In genomic region chr12:54287316-54288157, GRCh38 we compare ENCODE assay signal across 1 cellular context.
TF ChIP-seq lines count a peak whose summit lies in the region.

No MANE protein-coding gene starts in this region.

TF ChIP-seq in K562, 482 proteins besides CTCF, POLR2A, EP300 and RAD21 (continued from another document and continues in another):
- 0 out of 2 replicates have a peak, but pooled peaks have one; percentile 11 for TF ChIP-seq DEAF1 (CRISPR knock-in tag; IDR thresholded peaks at IDR 0.05)
- TF ChIP-seq CHCHD3 (CRISPR knock-in tag; IDR thresholded peaks at IDR 0.05) = peak; percentile 84; the same call in 1 of the 2 replicates
- TF ChIP-seq, protein P1, sequence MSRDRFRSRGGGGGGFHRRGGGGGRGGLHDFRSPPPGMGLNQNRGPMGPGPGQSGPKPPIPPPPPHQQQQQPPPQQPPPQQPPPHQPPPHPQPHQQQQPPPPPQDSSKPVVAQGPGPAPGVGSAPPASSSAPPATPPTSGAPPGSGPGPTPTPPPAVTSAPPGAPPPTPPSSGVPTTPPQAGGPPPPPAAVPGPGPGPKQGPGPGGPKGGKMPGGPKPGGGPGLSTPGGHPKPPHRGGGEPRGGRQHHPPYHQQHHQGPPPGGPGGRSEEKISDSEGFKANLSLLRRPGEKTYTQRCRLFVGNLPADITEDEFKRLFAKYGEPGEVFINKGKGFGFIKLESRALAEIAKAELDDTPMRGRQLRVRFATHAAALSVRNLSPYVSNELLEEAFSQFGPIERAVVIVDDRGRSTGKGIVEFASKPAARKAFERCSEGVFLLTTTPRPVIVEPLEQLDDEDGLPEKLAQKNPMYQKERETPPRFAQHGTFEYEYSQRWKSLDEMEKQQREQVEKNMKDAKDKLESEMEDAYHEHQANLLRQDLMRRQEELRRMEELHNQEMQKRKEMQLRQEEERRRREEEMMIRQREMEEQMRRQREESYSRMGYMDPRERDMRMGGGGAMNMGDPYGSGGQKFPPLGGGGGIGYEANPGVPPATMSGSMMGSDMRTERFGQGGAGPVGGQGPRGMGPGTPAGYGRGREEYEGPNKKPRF (IDR thresholded peaks at IDR 0.05; ENCODE audit: low read depth, low read length) = no peak
- peak; percentile 80; the same call in 1 of the 2 replicates for TF ChIP-seq POLR2AphosphoS5 (IDR thresholded peaks at IDR 0.05; ENCODE audit: control insufficient read depth, insufficient read depth, low read depth, low read length)
- TF ChIP-seq HDAC2 (IDR thresholded peaks at IDR 0.05) = no peak
- TF ChIP-seq SIX5 (IDR thresholded peaks at IDR 0.05; ENCODE audit: borderline replicate concordance in 1 of 2, insufficient read depth in 1 of 2, low read depth in 1 of 2, low read length in 2 of 2) = no peak
- 0 out of 2 replicates have a peak, but pooled peaks have one; percentile 20 for TF ChIP-seq MBD2 (IDR thresholded peaks at IDR 0.05; ENCODE audit: borderline replicate concordance, low read depth)
- TF ChIP-seq MCM2 (IDR thresholded peaks at IDR 0.05; ENCODE audit: low read depth) = no peak
- peak in 1 of 2 experiments; percentile 63; a peak in 2 of 4 replicates for TF ChIP-seq SIN3A (IDR thresholded peaks at IDR 0.05; ENCODE audit: borderline replicate concordance in 2 of 2, control insufficient read depth in 1 of 2, low read depth in 2 of 2, low read length in 2 of 2)
- peak; percentile 99 for TF ChIP-seq PREB (CRISPR knock-in tag; IDR thresholded peaks at IDR 0.05)
- TF ChIP-seq PURB (CRISPR knock-in tag; IDR thresholded peaks at IDR 0.05; ENCODE audit: low read depth) = no peak
- TF ChIP-seq BRF1 (IDR thresholded peaks at IDR 0.05; ENCODE audit: borderline replicate concordance, extremely low read depth, insufficient read length) = no peak
- TF ChIP-seq, protein P2, sequence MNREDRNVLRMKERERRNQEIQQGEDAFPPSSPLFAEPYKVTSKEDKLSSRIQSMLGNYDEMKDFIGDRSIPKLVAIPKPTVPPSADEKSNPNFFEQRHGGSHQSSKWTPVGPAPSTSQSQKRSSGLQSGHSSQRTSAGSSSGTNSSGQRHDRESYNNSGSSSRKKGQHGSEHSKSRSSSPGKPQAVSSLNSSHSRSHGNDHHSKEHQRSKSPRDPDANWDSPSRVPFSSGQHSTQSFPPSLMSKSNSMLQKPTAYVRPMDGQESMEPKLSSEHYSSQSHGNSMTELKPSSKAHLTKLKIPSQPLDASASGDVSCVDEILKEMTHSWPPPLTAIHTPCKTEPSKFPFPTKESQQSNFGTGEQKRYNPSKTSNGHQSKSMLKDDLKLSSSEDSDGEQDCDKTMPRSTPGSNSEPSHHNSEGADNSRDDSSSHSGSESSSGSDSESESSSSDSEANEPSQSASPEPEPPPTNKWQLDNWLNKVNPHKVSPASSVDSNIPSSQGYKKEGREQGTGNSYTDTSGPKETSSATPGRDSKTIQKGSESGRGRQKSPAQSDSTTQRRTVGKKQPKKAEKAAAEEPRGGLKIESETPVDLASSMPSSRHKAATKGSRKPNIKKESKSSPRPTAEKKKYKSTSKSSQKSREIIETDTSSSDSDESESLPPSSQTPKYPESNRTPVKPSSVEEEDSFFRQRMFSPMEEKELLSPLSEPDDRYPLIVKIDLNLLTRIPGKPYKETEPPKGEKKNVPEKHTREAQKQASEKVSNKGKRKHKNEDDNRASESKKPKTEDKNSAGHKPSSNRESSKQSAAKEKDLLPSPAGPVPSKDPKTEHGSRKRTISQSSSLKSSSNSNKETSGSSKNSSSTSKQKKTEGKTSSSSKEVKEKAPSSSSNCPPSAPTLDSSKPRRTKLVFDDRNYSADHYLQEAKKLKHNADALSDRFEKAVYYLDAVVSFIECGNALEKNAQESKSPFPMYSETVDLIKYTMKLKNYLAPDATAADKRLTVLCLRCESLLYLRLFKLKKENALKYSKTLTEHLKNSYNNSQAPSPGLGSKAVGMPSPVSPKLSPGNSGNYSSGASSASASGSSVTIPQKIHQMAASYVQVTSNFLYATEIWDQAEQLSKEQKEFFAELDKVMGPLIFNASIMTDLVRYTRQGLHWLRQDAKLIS (CRISPR knock-in tag; IDR thresholded peaks at IDR 0.05) = peak; percentile 85
- TF ChIP-seq RFX7 (CRISPR knock-in tag; IDR thresholded peaks at IDR 0.05) = peak; percentile 74
- TF ChIP-seq, protein P3, sequence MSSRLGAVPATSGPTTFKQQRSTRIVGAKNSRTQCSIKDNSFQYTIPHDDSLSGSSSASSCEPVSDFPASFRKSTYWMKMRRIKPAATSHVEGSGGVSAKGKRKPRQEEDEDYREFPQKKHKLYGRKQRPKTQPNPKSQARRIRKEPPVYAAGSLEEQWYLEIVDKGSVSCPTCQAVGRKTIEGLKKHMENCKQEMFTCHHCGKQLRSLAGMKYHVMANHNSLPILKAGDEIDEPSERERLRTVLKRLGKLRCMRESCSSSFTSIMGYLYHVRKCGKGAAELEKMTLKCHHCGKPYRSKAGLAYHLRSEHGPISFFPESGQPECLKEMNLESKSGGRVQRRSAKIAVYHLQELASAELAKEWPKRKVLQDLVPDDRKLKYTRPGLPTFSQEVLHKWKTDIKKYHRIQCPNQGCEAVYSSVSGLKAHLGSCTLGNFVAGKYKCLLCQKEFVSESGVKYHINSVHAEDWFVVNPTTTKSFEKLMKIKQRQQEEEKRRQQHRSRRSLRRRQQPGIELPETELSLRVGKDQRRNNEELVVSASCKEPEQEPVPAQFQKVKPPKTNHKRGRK (tag; IDR thresholded peaks at IDR 0.05) = no peak
- TF ChIP-seq ZNF41 (CRISPR knock-in tag; conservative IDR thresholded peaks at IDR 0.05) = no peak
- no peak for TF ChIP-seq ZFP36 (IDR thresholded peaks at IDR 0.05; ENCODE audit: low read depth, low read length, partially characterized antibody)
- TF ChIP-seq, protein P4, sequence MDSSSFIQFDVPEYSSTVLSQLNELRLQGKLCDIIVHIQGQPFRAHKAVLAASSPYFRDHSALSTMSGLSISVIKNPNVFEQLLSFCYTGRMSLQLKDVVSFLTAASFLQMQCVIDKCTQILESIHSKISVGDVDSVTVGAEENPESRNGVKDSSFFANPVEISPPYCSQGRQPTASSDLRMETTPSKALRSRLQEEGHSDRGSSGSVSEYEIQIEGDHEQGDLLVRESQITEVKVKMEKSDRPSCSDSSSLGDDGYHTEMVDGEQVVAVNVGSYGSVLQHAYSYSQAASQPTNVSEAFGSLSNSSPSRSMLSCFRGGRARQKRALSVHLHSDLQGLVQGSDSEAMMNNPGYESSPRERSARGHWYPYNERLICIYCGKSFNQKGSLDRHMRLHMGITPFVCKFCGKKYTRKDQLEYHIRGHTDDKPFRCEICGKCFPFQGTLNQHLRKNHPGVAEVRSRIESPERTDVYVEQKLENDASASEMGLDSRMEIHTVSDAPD (CRISPR knock-in tag; IDR thresholded peaks at IDR 0.05) = no peak
- TF ChIP-seq MTA3 (IDR thresholded peaks at IDR 0.05; ENCODE audit: borderline replicate concordance) = no peak
- TF ChIP-seq RERE (CRISPR knock-in tag; IDR thresholded peaks at IDR 0.05; ENCODE audit: borderline replicate concordance) = 0 out of 2 replicates have a peak, but pooled peaks have one; percentile 20
- TF ChIP-seq IRF1 (CRISPR knock-in tag; IDR thresholded peaks at IDR 0.05; ENCODE audit: borderline replicate concordance) = no peak
- peak; percentile 31; the same call in 1 of the 2 replicates for TF ChIP-seq ZNF780A (CRISPR knock-in tag; IDR thresholded peaks at IDR 0.05)
- TF ChIP-seq POLR2B (IDR thresholded peaks at IDR 0.05; ENCODE audit: low read depth, partially characterized antibody) = peak; percentile 88
- TF ChIP-seq RCOR1 (IDR thresholded peaks at IDR 0.05; ENCODE audit: borderline replicate concordance in 1 of 2, low read depth in 2 of 2, low read length in 2 of 2) = no peak
- TF ChIP-seq MAX (CRISPR knock-in tag; IDR thresholded peaks at IDR 0.05) = no peak
- TF ChIP-seq ZNF133 (CRISPR knock-in tag; IDR thresholded peaks at IDR 0.05) = no peak
- no peak for TF ChIP-seq ZNF239 (CRISPR knock-in tag; IDR thresholded peaks at IDR 0.05)
- TF ChIP-seq SMAD3 (CRISPR knock-in tag; conservative IDR thresholded peaks at IDR 0.05) = peak; percentile 70
- TF ChIP-seq KLF13 (tag; IDR thresholded peaks at IDR 0.05; ENCODE audit: borderline replicate concordance, low read depth) = 0 out of 2 replicates have a peak, but pooled peaks have one; percentile 47
- no peak for TF ChIP-seq RBM14 (IDR thresholded peaks at IDR 0.05; ENCODE audit: borderline replicate concordance, insufficient read depth, low read depth, low read length)
- TF ChIP-seq CBFA2T3 (IDR thresholded peaks at IDR 0.05) = no peak
- TF ChIP-seq MIER1 (IDR thresholded peaks at IDR 0.05; ENCODE audit: low read depth) = no peak
- TF ChIP-seq POLR2G (IDR thresholded peaks at IDR 0.05; ENCODE audit: low read depth, low read length) = peak; percentile 21; the same call in 1 of the 2 replicates
- TF ChIP-seq TCF3 (CRISPR knock-in tag; IDR thresholded peaks at IDR 0.05) = no peak
- TF ChIP-seq ZNF830 (CRISPR knock-in tag; IDR thresholded peaks at IDR 0.05) = 0 out of 2 replicates have a peak, but pooled peaks have one; percentile 36
- 0 out of 2 replicates have a peak, but pooled peaks have one; percentile 17 for TF ChIP-seq ZNF311 (CRISPR knock-in tag; IDR thresholded peaks at IDR 0.05)
- no peak for TF ChIP-seq ZFPM2 (CRISPR knock-in tag; IDR thresholded peaks at IDR 0.05)
- TF ChIP-seq COPS2 (conservative IDR thresholded peaks at IDR 0.05) = no peak
